ENCODE assay signal across 11 cellular contexts in the genomic region with DNA sequence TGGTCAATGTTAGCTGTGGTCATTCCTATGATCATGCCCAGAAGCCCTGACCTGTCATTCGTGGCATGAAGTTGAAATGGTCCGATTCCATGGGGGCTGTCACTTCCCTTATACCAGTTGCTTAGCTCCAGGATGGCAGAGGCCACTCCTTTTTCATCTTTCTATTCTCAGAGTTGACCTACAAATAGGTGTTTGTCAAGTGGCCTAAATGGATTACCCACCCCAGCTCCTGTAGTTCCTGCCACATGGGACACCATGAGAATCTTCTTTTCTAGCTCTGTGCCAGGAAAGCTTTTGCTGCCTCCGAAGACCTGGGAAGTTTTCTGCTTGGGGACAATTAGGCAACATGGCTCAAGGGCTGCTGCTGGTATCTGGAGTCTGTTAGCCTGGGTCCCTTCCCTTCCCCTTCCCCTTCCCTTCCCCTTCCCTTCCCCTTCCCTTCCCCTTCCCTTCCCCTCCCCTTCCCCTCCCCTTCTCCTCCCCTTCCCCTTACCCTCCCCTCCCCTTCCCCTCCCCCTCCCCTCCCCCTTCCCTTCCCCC. TPM values are rescaled to one million over a fixed set of nuclear protein-coding genes. Genes with fewer than 3 reads are reported as not detected.
DNase-seq lines count a peak whose midpoint lies in the region; ATAC-seq, FAIRE-seq and TF ChIP-seq lines count a peak whose summit lies in the region.
"Not testable (repeated sequence)": the region's sequence is repeated elsewhere in the genome, so short reads cannot be mapped to it uniquely, and the experiment has no call there.
"Had no signal": no experiment of that assay in that cellular context is flagged by ENCODE, and none has a peak within 500 bp of the region (broad histone marks: within the 10 kb centered on the region; RNA-seq: fewer than 3 reads in every experiment).

No MANE protein-coding gene starts in this region.

- not testable (repeated sequence) for TF ChIP-seq POLR2A in K562 (conservative IDR thresholded peaks at IDR 0.05)

- H3K36me3 Mint-ChIP-seq in nephron progenitor cell (ENCODE audit: low read depth): peaks cover 35% of the 10 kb centered on the region
- H3K36me3 Mint-ChIP-seq in stimulated activated effector memory CD8-positive, alpha-beta T cell treated with anti-CD3 and anti-CD28 coated beads, Interleukin-12 subunit alpha, Interleukin-12 subunit beta, amount 100 ng/mL, for 72 hours: not testable (repeated sequence)

- not testable (repeated sequence) for ATAC-seq in K562; stimulated activated effector memory CD8-positive, alpha-beta T cell treated with anti-CD3 and anti-CD28 coated beads, Interleukin-12 subunit alpha, Interleukin-12 subunit beta, amount 100 ng/mL, for 72 hours
- peak; percentile 40 to 63 (median 54) for ATAC-seq in psoas muscle

- H3K9me3 ChIP-seq in K562 (replicated peaks; ENCODE audit: control insufficient read depth, insufficient read depth, low read depth, low read length); psoas muscle: not testable (repeated sequence)

- not testable (repeated sequence) for H3K4me1 ChIP-seq in K562 (replicated peaks in 1 of 2; ENCODE audit: control insufficient read depth in 2 of 2, insufficient read depth in 2 of 2, low read length in 2 of 2); psoas muscle

- TF ChIP-seq EP300 in K562 (IDR thresholded peaks at IDR 0.05; ENCODE audit: low read length): not testable (repeated sequence)

- H4K20me1 ChIP-seq in K562 (replicated peaks; ENCODE audit: control insufficient read depth, insufficient read depth, low read length): not testable (repeated sequence)

- H3K9ac ChIP-seq in K562 (ENCODE audit: insufficient read depth in 1 of 2, low read depth in 2 of 2, low read length in 2 of 2): not testable (repeated sequence)

- peak; percentile 25 for DNase-seq in NCI-H82 (lab: John Stamatoyannopoulos, UW)
- DNase-seq in K562 (ENCODE audit: extremely low read depth in 1 of 4, low spot score in 3 of 4); nephron progenitor cell; psoas muscle; stimulated activated effector memory CD8-positive, alpha-beta T cell treated with anti-CD3 and anti-CD28 coated beads, Interleukin-12 subunit alpha, Interleukin-12 subunit beta, amount 100 ng/mL, for 72 hours (ENCODE audit: low spot score in 2 of 2): not testable (repeated sequence)

- H3K9me3 Mint-ChIP-seq in nephron progenitor cell; stimulated activated effector memory CD8-positive, alpha-beta T cell treated with anti-CD3 and anti-CD28 coated beads, Interleukin-12 subunit alpha, Interleukin-12 subunit beta, amount 100 ng/mL, for 72 hours: not testable (repeated sequence)

- intact Hi-C loops in K562 (cut with micrococcal nuclease); psoas muscle (cut with DNase I): not testable (repeated sequence)

- not testable (repeated sequence) for H3K27me3 Mint-ChIP-seq in nephron progenitor cell (ENCODE audit: low read depth, poor library complexity)

- not testable (repeated sequence) for H3K4me3 ChIP-seq in K562, psoas muscle

- not testable (repeated sequence) for TF ChIP-seq CTCF in K562 (IDR thresholded peaks at IDR 0.05 in 2 of 3, conservative IDR thresholded peaks at IDR 0.05 in 1 of 3; ENCODE audit: insufficient read depth in 2 of 3, low read depth in 1 of 3, low read length in 3 of 3); nephron progenitor cell (IDR thresholded peaks at IDR 0.05); psoas muscle (IDR thresholded peaks at IDR 0.05)

- CTCF ChIA-PET in K562 (lab: Yijun Ruan, JAX; ENCODE audit: low intra/inter-chr PET ratio): not testable (repeated sequence)

- H3K36me3 ChIP-seq in K562 (ENCODE audit: control insufficient read depth, insufficient read depth, low read length); psoas muscle (ENCODE audit: insufficient read depth in 1 of 2, low read depth in 1 of 2): not testable (repeated sequence)

- H3K4me3 Mint-ChIP-seq in nephron progenitor cell; stimulated activated effector memory CD8-positive, alpha-beta T cell treated with anti-CD3 and anti-CD28 coated beads, Interleukin-12 subunit alpha, Interleukin-12 subunit beta, amount 100 ng/mL, for 72 hours: not testable (repeated sequence)

- in situ Hi-C loops in K562 (cut with MboI): not testable (repeated sequence)

- not testable (repeated sequence) for BruUV-seq in K562 (replicated peaks; lab: Mats Ljungman, UMichigan)

- H3K9me1 ChIP-seq in K562 (ENCODE audit: control insufficient read depth, insufficient read depth, low read length): not testable (repeated sequence)

- not testable (repeated sequence) for FAIRE-seq in K562 (lab: Jason Lieb, UNC)

- not testable (repeated sequence) for H3K4me2 ChIP-seq in K562 (ENCODE audit: insufficient read depth, low read length)

- H2AFZ ChIP-seq in K562 (ENCODE audit: low read depth, low read length): not testable (repeated sequence)

- TF ChIP-seq RAD21 in K562 (CRISPR knock-in tag; conservative IDR thresholded peaks at IDR 0.05 in 1 of 2, IDR thresholded peaks at IDR 0.05 in 1 of 2): not testable (repeated sequence)

- WGBS in K562 (ENCODE audit: insufficient coverage, low coverage, missing lambda C conversion rate): 73% methylated on average over 3 of the region's 3 CpGs
- 60 to 76% (median 74%) methylated on average over 3 of the region's 3 CpGs for WGBS in psoas muscle, 3 donors

- POLR2A ChIA-PET in K562 (lab: Yijun Ruan, JAX): not testable (repeated sequence)

- H3K27ac ChIP-seq in K562 (ENCODE audit: extremely low read depth, low read depth, low read length); psoas muscle: not testable (repeated sequence)

- H3K27ac Mint-ChIP-seq in nephron progenitor cell: peak overlapping the region; percentile 36
- peak overlapping the region; percentile 80 for H3K27ac Mint-ChIP-seq in stimulated activated effector memory CD8-positive, alpha-beta T cell treated with anti-CD3 and anti-CD28 coated beads, Interleukin-12 subunit alpha, Interleukin-12 subunit beta, amount 100 ng/mL, for 72 hours

- not testable (repeated sequence) for H3K27me3 ChIP-seq in K562 (ENCODE audit: control insufficient read depth in 2 of 2, insufficient read depth in 2 of 2, low read length in 2 of 2); psoas muscle (ENCODE audit: insufficient read depth in 3 of 3, low read length in 2 of 3)

- not testable (repeated sequence) for H3K79me2 ChIP-seq in K562 (ENCODE audit: control insufficient read depth, insufficient read depth, low read length)

- not testable (repeated sequence) for H3K4me1 Mint-ChIP-seq in nephron progenitor cell; stimulated activated effector memory CD8-positive, alpha-beta T cell treated with anti-CD3 and anti-CD28 coated beads, Interleukin-12 subunit alpha, Interleukin-12 subunit beta, amount 100 ng/mL, for 72 hours

TF ChIP-seq in K562, 482 proteins besides CTCF, POLR2A, EP300 and RAD21:
- peak; percentile 70 for TF ChIP-seq PCBP1 (IDR thresholded peaks at IDR 0.05; ENCODE audit: low read depth, low read length, poor library complexity, severe bottlenecking)

RNA-seq across cellular contexts. Expression of a gene that starts 25.4 kb away (rescaled TPM):
- 0.21 and 0.53 TPM in 2 replicates for total RNA-seq in K562 (2011; cell fraction: chromatin; rRNA removed; ENCODE audit: low replicate concordance)
- not detected in 2 replicates for total RNA-seq in K562 (2011; cell fraction: nucleolus; rRNA removed)
- not detected in 2 replicates for total RNA-seq in K562 (2011; cell fraction: nucleoplasm; rRNA removed)
- total RNA-seq in K562 (2014; rRNA removed) (not detected in 2 replicates), K562 (2014; rRNA removed; fragmentation: Illumina TruSeq; extraction: Trizol) (not detected in 2 replicates), K562 (2015; rRNA removed; fragmentation: Illumina TruSeq; extraction: Trizol) (not detected in 2 replicates), K562 (2021) (not detected in 2 replicates), psoas muscle (not detected)
- polyA plus RNA-seq in K562 (2011; rRNA removed) (0.04 TPM in 1 of 2 replicates, not detected in the other), K562 (2014; fragmentation: Illumina TruSeq; extraction: Trizol) (not detected in 2 replicates), K562 (2014; fragmentation: Nextera tagmentation; extraction: Ambion mirVana) (1 to 10 TPM; 1.2 to 3.3 TPM), K562 (2014; rRNA removed) (not detected in 2 replicates), psoas muscle (under 1 TPM in 2 of 3 donors, not detected in 1; 0.09 to 0.19 TPM)
- polyA plus RNA-seq in K562 (2011; cell fraction: cytosol; rRNA removed): not detected in 2 replicates
- polyA plus RNA-seq in K562 (2011; cell fraction: nucleus; rRNA removed): not detected in 2 replicates
- 6.0 and 10.3 TPM in 2 replicates for polyA plus RNA-seq in K562 (2012)
- polyA minus RNA-seq in K562 (2011; rRNA and poly(A)+ RNA removed): not detected in 2 replicates
- not detected in 2 replicates for polyA minus RNA-seq in K562 (2011; cell fraction: cytosol; rRNA and poly(A)+ RNA removed)
- not detected in 2 replicates for polyA minus RNA-seq in K562 (2011; cell fraction: nucleus; rRNA and poly(A)+ RNA removed)
- total RNA-seq: A673; Calu3; CD4-positive, alpha-beta memory T cell; CD4-positive, CD25-positive, alpha-beta regulatory T cell; CD8-positive, alpha-beta memory T cell had no signal
- polyA plus RNA-seq: AG04450 had no signal
